ENCODE assay signal across 20 cellular contexts in genomic region chr9:89455356-89455824, GRCh38. TPM values are rescaled to one million over a fixed set of nuclear protein-coding genes. Genes with fewer than 3 reads are reported as not detected.
DNase-seq lines count a peak whose midpoint lies in the region; ATAC-seq, FAIRE-seq and TF ChIP-seq lines count a peak whose summit lies in the region.
"Had no signal": no experiment of that assay in that cellular context is flagged by ENCODE, and none has a peak within 500 bp of the region (broad histone marks: within the 10 kb centered on the region; RNA-seq: fewer than 3 reads in every experiment).

No MANE protein-coding gene starts in this region.

- no peak overlapping the region for H3T11ph ChIP-seq in H9 (ENCODE audit: low read length)

- H3K36me3 Mint-ChIP-seq in H9 (ENCODE audit: insufficient read depth in 1 of 3, low read depth in 3 of 3) (peaks cover 9 to 28% (median 21%) of the 10 kb centered on the region in 3 experiments), memory B cell (peaks cover 11% of the 10 kb centered on the region)
- H3K36me3 Mint-ChIP-seq in activated T-helper 2 cell treated with anti-CD3 and anti-CD28 coated beads, Interferon-gamma antibody, Interleukin-2, Interleukin-4, amounts not matched to agents 10 μg/mL and 5 μg/mL and 100 μg/mL, durations not matched to agents 14 hours and 24 hours and 36 hours (ENCODE audit: low read depth), result peaks cover 79% of the 10 kb centered on the region

- no peak overlapping the region for H3K23ac ChIP-seq in H9 (ENCODE audit: insufficient read length, low read depth, low read length)

- H3K4me1 Mint-ChIP-seq in H9 (peaks cover 20 to 29% of the 10 kb centered on the region in 2 experiments), memory B cell (peaks cover 46% of the 10 kb centered on the region)
- peaks cover 78% of the 10 kb centered on the region for H3K4me1 Mint-ChIP-seq in activated T-helper 2 cell treated with anti-CD3 and anti-CD28 coated beads, Interferon-gamma antibody, Interleukin-2, Interleukin-4, amounts not matched to agents 10 μg/mL and 5 μg/mL and 100 μg/mL, durations not matched to agents 14 hours and 24 hours and 36 hours (ENCODE audit: low read depth)

- H3K4me2 ChIP-seq in BLaER1, result peak overlapping the region; percentile 30
- H3K4me2 ChIP-seq in H9 (ENCODE audit: insufficient read depth, insufficient read length, low read length), result no peak overlapping the region
- H3K4me2 ChIP-seq: PC-9 had no signal

- H3K4me3 ChIP-seq in BLaER1 (no peak overlapping the region), MG63 (no peak overlapping the region)
- H3K4me3 ChIP-seq: PC-9, stomach had no signal

- no peak for TF ChIP-seq POLR2A in H54 (IDR thresholded peaks at IDR 0.05; ENCODE audit: low read depth, low read length)

- H4K20me1 ChIP-seq in BLaER1 (peaks cover 100% of the 10 kb centered on the region), H9 (ENCODE audit: control insufficient read depth, insufficient read depth, insufficient read length) (peaks cover 3% of the 10 kb centered on the region)

- no peak overlapping the region for H2AK5ac ChIP-seq in H9 (ENCODE audit: insufficient read length, low read length)

- no peak for FAIRE-seq in H54 (lab: Jason Lieb, UNC)
- FAIRE-seq: astrocyte, G401.6, GM18507 had no signal

- no CpG with 5 or more reads among the region's 9 CpGs for WGBS in H9 (ENCODE audit: extremely low coverage, insufficient read length, low lambda C conversion rate)

- no peaks in the 10 kb centered on the region for H3K9me3 Mint-ChIP-seq in H9
- H3K9me3 Mint-ChIP-seq in activated T-helper 2 cell treated with anti-CD3 and anti-CD28 coated beads, Interferon-gamma antibody, Interleukin-2, Interleukin-4, amounts not matched to agents 10 μg/mL and 5 μg/mL and 100 μg/mL, durations not matched to agents 14 hours and 24 hours and 36 hours, result no peaks in the 10 kb centered on the region
- H3K9me3 Mint-ChIP-seq in memory B cell, result no peaks in the 10 kb centered on the region

- H3K27me3 Mint-ChIP-seq in H9 (ENCODE audit: low read depth), result no peaks in the 10 kb centered on the region
- H3K27me3 Mint-ChIP-seq in activated T-helper 2 cell treated with anti-CD3 and anti-CD28 coated beads, Interferon-gamma antibody, Interleukin-2, Interleukin-4, amounts not matched to agents 10 μg/mL and 5 μg/mL and 100 μg/mL, durations not matched to agents 14 hours and 24 hours and 36 hours (ENCODE audit: low read depth), result no peaks in the 10 kb centered on the region
- H3K27me3 Mint-ChIP-seq in memory B cell, result no peaks in the 10 kb centered on the region

- H3K4me1 ChIP-seq in BLaER1, result peaks cover 61% of the 10 kb centered on the region
- peaks cover 6% of the 10 kb centered on the region; the same call in 1 of the 2 replicates for H3K4me1 ChIP-seq in H9 (ENCODE audit: insufficient read depth, low read length)

- H3K4ac ChIP-seq in H9 (ENCODE audit: low read depth, low read length), result no peak overlapping the region

- DNase-seq in H9 (no peak), memory B cell (ENCODE audit: low spot score in 2 of 2) (no peak), H54 (ENCODE audit: insufficient read length, low spot score) (no peak), MG63 (no peak)
- DNase-seq in activated T-helper 2 cell treated with anti-CD3 and anti-CD28 coated beads, Interferon-gamma antibody, Interleukin-2, Interleukin-4, amounts not matched to agents 10 μg/mL and 5 μg/mL and 100 μg/mL, durations not matched to agents 14 hours and 24 hours and 36 hours (ENCODE audit: low spot score), result peak; percentile 43
- DNase-seq: BE2C; effector CD4-positive, alpha-beta T cell; foreskin melanocyte; islet precursor cell; NCI-H510A; PC-9; retina; stimulated activated CD4-positive, alpha-beta T cell treated with anti-CD3 and anti-CD28 coated beads, Interleukin-4, amount 100 ng/mL, for 24 hours; stomach had no signal

- intact Hi-C loops in activated T-helper 2 cell treated with anti-CD3 and anti-CD28 coated beads, Interferon-gamma antibody, Interleukin-2, Interleukin-4, amounts not matched to agents 10 μg/mL and 5 μg/mL and 100 μg/mL, durations not matched to agents 14 hours and 24 hours and 36 hours (cut with micrococcal nuclease), result no loop called here

- no peak overlapping the region for H4K5ac ChIP-seq in H9 (ENCODE audit: insufficient read length, low read depth, low read length)

- no peak overlapping the region for H2BK5ac ChIP-seq in H9 (ENCODE audit: insufficient read length, low read length)

- no peaks in the 10 kb centered on the region for H3K79me1 ChIP-seq in H9 (ENCODE audit: insufficient read depth, low read depth, low read length, poor library complexity, severe bottlenecking)

- H3K56ac ChIP-seq in H9 (ENCODE audit: insufficient read length, low read depth, low read length), result no peak overlapping the region

- no peak overlapping the region for H2BK12ac ChIP-seq in H9 (ENCODE audit: insufficient read length, low read depth, low read length)

- H4K91ac ChIP-seq in H9 (ENCODE audit: insufficient read length, low read depth, low read length), result no peak overlapping the region

- H2BK15ac ChIP-seq in H9 (ENCODE audit: low read depth, low read length), result no peak overlapping the region

- H3K36me3 ChIP-seq in BLaER1 (peaks cover 96% of the 10 kb centered on the region), MG63 (no peaks in the 10 kb centered on the region)
- H3K36me3 ChIP-seq: BE2C had no signal

- H3K9me3 ChIP-seq in BLaER1 (no peaks in the 10 kb centered on the region), H9 (ENCODE audit: control insufficient read depth, low read depth, low read length) (no peaks in the 10 kb centered on the region), MG63 (no peaks in the 10 kb centered on the region)
- H3K9me3 ChIP-seq: BE2C, stomach had no signal

- H2AFZ ChIP-seq in H9 (ENCODE audit: low read length), result no peak overlapping the region
- H2AFZ ChIP-seq: PC-9 had no signal

- H2BK120ac ChIP-seq in H9 (ENCODE audit: low read depth, low read length, poor library complexity, severe bottlenecking), result no peak overlapping the region

- no peaks in the 10 kb centered on the region for H3K27me3 ChIP-seq in BLaER1
- no peaks in the 10 kb centered on the region for H3K27me3 ChIP-seq in H9 (ENCODE audit: insufficient read depth, low read length)
- no peaks in the 10 kb centered on the region for H3K27me3 ChIP-seq in MG63
- H3K27me3 ChIP-seq: BE2C, stomach had no signal

- H3K27ac ChIP-seq in BLaER1 (peak overlapping the region; percentile 45), H9 (ENCODE audit: insufficient read length, low read depth, low read length) (no peak overlapping the region)
- H3K27ac ChIP-seq: PC-9 had no signal

- peak; percentile 60 for ATAC-seq in memory B cell (ENCODE audit: low read depth)
- ATAC-seq in GM21390 (IDR thresholded peaks at IDR 0.05; ENCODE audit: unreplicated experiment), result no peak
- ATAC-seq in HG03439 (IDR thresholded peaks at IDR 0.05; ENCODE audit: unreplicated experiment), result no peak

- H3K79me2 ChIP-seq in H9 (ENCODE audit: insufficient read depth, low read length), result peaks cover 4% of the 10 kb centered on the region; the same call in 1 of the 2 replicates

- TF ChIP-seq CTCF in H9 (conservative IDR thresholded peaks at IDR 0.05), result no peak

- no peaks in the 10 kb centered on the region for H3K23me2 ChIP-seq in H9 (ENCODE audit: insufficient read length, low read depth, low read length, poor library complexity, severe bottlenecking)

- no peak overlapping the region for H2BK20ac ChIP-seq in H9 (ENCODE audit: low read depth, low read length, poor library complexity, severe bottlenecking)

- H3K9ac ChIP-seq in BLaER1 (no peak overlapping the region), H9 (ENCODE audit: extremely low read depth, insufficient read length, low read length) (no peak overlapping the region)

- H3K4me3 Mint-ChIP-seq in H9 (no peak overlapping the region), memory B cell (peak overlapping the region; percentile 47)
- peak overlapping the region; percentile 51 for H3K4me3 Mint-ChIP-seq in activated T-helper 2 cell treated with anti-CD3 and anti-CD28 coated beads, Interferon-gamma antibody, Interleukin-2, Interleukin-4, amounts not matched to agents 10 μg/mL and 5 μg/mL and 100 μg/mL, durations not matched to agents 14 hours and 24 hours and 36 hours (ENCODE audit: low read depth)

- H4K8ac ChIP-seq in H9 (replicated peaks; ENCODE audit: insufficient read length, low read depth, low read length), result no peak overlapping the region

- no peak overlapping the region; the same call in 1 of the 2 replicates for H3K14ac ChIP-seq in H9 (ENCODE audit: insufficient read depth, low read length)

- H3K18ac ChIP-seq in H9 (ENCODE audit: insufficient read length, low read depth, low read length), result no peak overlapping the region

- H3K27ac Mint-ChIP-seq in H9, result peak overlapping the region in 2 of 3 experiments; percentile 56 to 61; a peak in 5 of 7 replicates
- peak overlapping the region; percentile 81 for H3K27ac Mint-ChIP-seq in activated T-helper 2 cell treated with anti-CD3 and anti-CD28 coated beads, Interferon-gamma antibody, Interleukin-2, Interleukin-4, amounts not matched to agents 10 μg/mL and 5 μg/mL and 100 μg/mL, durations not matched to agents 14 hours and 24 hours and 36 hours
- peak overlapping the region; percentile 56 for H3K27ac Mint-ChIP-seq in memory B cell

RNA-seq across cellular contexts. Expression of gene SEMA4D, which starts 42.5 kb away (rescaled TPM):
- total RNA-seq in H9 (2021), result 41.8 and 47.2 TPM in 2 replicates
- total RNA-seq in activated T-helper 2 cell treated with anti-CD3 and anti-CD28 coated beads, Interferon-gamma antibody, Interleukin-2, Interleukin-4, amounts not matched to agents 10 μg/mL and 5 μg/mL and 100 μg/mL, durations not matched to agents 14 hours and 24 hours and 36 hours, result 317 and 330 TPM in 2 replicates
- total RNA-seq in MG63 (2014; rRNA removed; shearing (Covaris generic); ENCODE audit: low replicate concordance), result 0.23 and 0.86 TPM in 2 replicates

Comparison
In these comparisons a context has a peak if more than half of its experiments do, and no peak if none do; other contexts are left out.
1. H3K4me3 Mint-ChIP-seq: peak in activated T-helper 2 cell treated with anti-CD3 and anti-CD28 coated beads, Interferon-gamma antibody, Interleukin-2, Interleukin-4, amounts not matched to agents 10 μg/mL and 5 μg/mL and 100 μg/mL, durations not matched to agents 14 hours and 24 hours and 36 hours (single experiment) and memory B cell (single experiment); none in H9 (0 of 2).
2. RNA of gene SEMA4D, which starts 42.5 kb away (total RNA-seq): 317 to 330 TPM in activated T-helper 2 cell treated with anti-CD3 and anti-CD28 coated beads, Interferon-gamma antibody, Interleukin-2, Interleukin-4, amounts not matched to agents 10 μg/mL and 5 μg/mL and 100 μg/mL, durations not matched to agents 14 hours and 24 hours and 36 hours and 41.8 to 47.2 TPM in H9; 0.23 to 0.86 TPM in MG63; every median in the first group is over 10 times any median in the second.
3. Peak in every context shown above with its lines, with median percentiles within 50 percentile points of each other: H3K27ac Mint-ChIP-seq.